Comparison of ENCODE assay signal across 1 cellular context in genomic region chr3:32077260-32078084, GRCh38.
A peak's percentile ranks its signal among the peaks of the same experiment; 100 is the strongest.
TF ChIP-seq lines count a peak whose summit lies in the region.

No MANE protein-coding gene starts in this region.

TF ChIP-seq in HepG2, 621 proteins besides CTCF, POLR2A, EP300 and RAD21 (continued from another document and continues in another):
- TF ChIP-seq BCLAF1 (IDR thresholded peaks at IDR 0.05) (no peak), ZNF510 (CRISPR knock-in tag; IDR thresholded peaks at IDR 0.05; ENCODE audit: low read depth) (peak; percentile 22; the same call in 1 of the 2 replicates), HNF4A (CRISPR knock-in tag; IDR thresholded peaks at IDR 0.05) (peak; percentile 78), KLF9 (CRISPR knock-in tag; IDR thresholded peaks at IDR 0.05; ENCODE audit: low read depth) (no peak), HMG20B (CRISPR knock-in tag; conservative IDR thresholded peaks at IDR 0.05) (0 out of 2 replicates have a peak, but pooled peaks have one; percentile 10), THAP11 (CRISPR knock-in tag; IDR thresholded peaks at IDR 0.05) (peak; percentile 70; the same call in 1 of the 2 replicates), TFDP1 (CRISPR knock-in tag; IDR thresholded peaks at IDR 0.05; ENCODE audit: borderline replicate concordance) (peak; percentile 76; the same call in 1 of the 2 replicates), MYPOP (CRISPR knock-in tag; IDR thresholded peaks at IDR 0.05) (peak; percentile 62), ZSCAN5A (CRISPR knock-in tag; IDR thresholded peaks at IDR 0.05; ENCODE audit: borderline replicate concordance) (peak; percentile 83; the same call in 1 of the 2 replicates), GABPA (IDR thresholded peaks at IDR 0.05; ENCODE audit: low read depth, low read length) (no peak), GABPA (CRISPR knock-in tag; IDR thresholded peaks at IDR 0.05; ENCODE audit: low read depth) (peak; percentile 44; the same call in 1 of the 2 replicates), HMGXB4 (CRISPR knock-in tag; IDR thresholded peaks at IDR 0.05; ENCODE audit: borderline replicate concordance in 1 of 2, low read depth in 1 of 2) (peak; percentile 22 to 52; a peak in 1 of 4 replicates), NFYB (CRISPR knock-in tag; IDR thresholded peaks at IDR 0.05) (peak; percentile 43; the same call in 1 of the 2 replicates), DMAP1 (CRISPR knock-in tag; IDR thresholded peaks at IDR 0.05) (peak; percentile 83), FOXC1 (CRISPR knock-in tag; IDR thresholded peaks at IDR 0.05; ENCODE audit: borderline replicate concordance) (no peak), NFE2L2 (IDR thresholded peaks at IDR 0.05; ENCODE audit: low read length) (no peak), ARID5B (CRISPR knock-in tag; IDR thresholded peaks at IDR 0.05) (peak; percentile 20; the same call in 1 of the 2 replicates), PHB2 (IDR thresholded peaks at IDR 0.05; ENCODE audit: partially characterized antibody) (no peak), ZMAT3 (CRISPR knock-in tag; conservative IDR thresholded peaks at IDR 0.05) (0 out of 2 replicates have a peak, but pooled peaks have one; percentile 34), SALL1 (CRISPR knock-in tag; IDR thresholded peaks at IDR 0.05) (peak; percentile 52; the same call in 1 of the 2 replicates), TMF1 (CRISPR knock-in tag; IDR thresholded peaks at IDR 0.05; ENCODE audit: low read depth) (0 out of 2 replicates have a peak, but pooled peaks have one; percentile 48), CREM (IDR thresholded peaks at IDR 0.05) (peak; percentile 69), CREM (CRISPR knock-in tag; IDR thresholded peaks at IDR 0.05) (no peak), DRAP1 (CRISPR knock-in tag; IDR thresholded peaks at IDR 0.05) (peak; percentile 83), ZSCAN29 (CRISPR knock-in tag; conservative IDR thresholded peaks at IDR 0.05) (0 out of 2 replicates have a peak, but pooled peaks have one; percentile 39), HMG20A (CRISPR knock-in tag; IDR thresholded peaks at IDR 0.05; ENCODE audit: borderline replicate concordance) (0 out of 2 replicates have a peak, but pooled peaks have one; percentile 16), SOX13 (IDR thresholded peaks at IDR 0.05) (no peak), SOX13 (CRISPR knock-in tag; conservative IDR thresholded peaks at IDR 0.05 in 1 of 2, IDR thresholded peaks at IDR 0.05 in 1 of 2) (peak in 1 of 2 experiments; percentile 8; a peak in 1 of 4 replicates), KDM2A (CRISPR knock-in tag; IDR thresholded peaks at IDR 0.05; ENCODE audit: borderline replicate concordance, low read depth) (no peak), NFYC (CRISPR knock-in tag; IDR thresholded peaks at IDR 0.05) (peak; percentile 64; the same call in 1 of the 2 replicates), THYN1 (CRISPR knock-in tag; IDR thresholded peaks at IDR 0.05; ENCODE audit: borderline replicate concordance, low read depth) (no peak), NCOA2 (CRISPR knock-in tag; IDR thresholded peaks at IDR 0.05) (peak; percentile 27; the same call in 1 of the 2 replicates), ZNF552 (CRISPR knock-in tag; IDR thresholded peaks at IDR 0.05; ENCODE audit: borderline replicate concordance) (0 out of 2 replicates have a peak, but pooled peaks have one; percentile 57), ZNF264 (CRISPR knock-in tag; IDR thresholded peaks at IDR 0.05) (peak; percentile 76; the same call in 1 of the 2 replicates), ZNF646 (CRISPR knock-in tag; IDR thresholded peaks at IDR 0.05) (no peak), ATAD3A (CRISPR knock-in tag; IDR thresholded peaks at IDR 0.05) (no peak), CAMTA2 (CRISPR knock-in tag; IDR thresholded peaks at IDR 0.05; ENCODE audit: borderline replicate concordance) (no peak), ZNF501 (CRISPR knock-in tag; IDR thresholded peaks at IDR 0.05) (peak; percentile 37; the same call in 1 of the 2 replicates), ZBTB25 (CRISPR knock-in tag; IDR thresholded peaks at IDR 0.05) (peak; percentile 24; the same call in 1 of the 2 replicates), ZNF138 (CRISPR knock-in tag; IDR thresholded peaks at IDR 0.05; ENCODE audit: low read depth) (0 out of 2 replicates have a peak, but pooled peaks have one; percentile 14)
